ENCODE assay signal across 1 cellular context in genomic region chr11:62841361-62842170, GRCh38.
TF ChIP-seq lines count a peak whose summit lies in the region.

No MANE protein-coding gene starts in this region.

TF ChIP-seq in K562, 482 proteins besides CTCF, POLR2A, EP300 and RAD21 (continued from another document):
- TF ChIP-seq MITF (IDR thresholded peaks at IDR 0.05) (0 out of 2 replicates have a peak, but pooled peaks have one; percentile 66), E2F3 (CRISPR knock-in tag; IDR thresholded peaks at IDR 0.05) (peak; percentile 84), E4F1 (CRISPR knock-in tag; IDR thresholded peaks at IDR 0.05; ENCODE audit: borderline replicate concordance) (peak; percentile 94), RBM22 (IDR thresholded peaks at IDR 0.05; ENCODE audit: low read depth, low read length, poor library complexity, severe bottlenecking) (no peak), TCF7L2 (IDR thresholded peaks at IDR 0.05; ENCODE audit: low read depth, low read length) (peak; percentile 49; the same call in 1 of the 2 replicates), SIN3B (IDR thresholded peaks at IDR 0.05; ENCODE audit: low read depth) (peak; percentile 35; the same call in 1 of the 2 replicates), NKRF (IDR thresholded peaks at IDR 0.05; ENCODE audit: borderline replicate concordance) (peak; percentile 87), SMAD4 (CRISPR knock-in tag; conservative IDR thresholded peaks at IDR 0.05) (no peak; the same call in 1 of the 2 replicates), CHD1 (IDR thresholded peaks at IDR 0.05; ENCODE audit: low read length) (no peak), SRSF7 (optimal IDR thresholded peaks at IDR 0.05; ENCODE audit: low read depth, low read length) (no peak), CREB3 (tag; conservative IDR thresholded peaks at IDR 0.05; ENCODE audit: low read depth) (no peak), E2F1 (CRISPR knock-in tag; IDR thresholded peaks at IDR 0.05) (peak; percentile 92), MED1 (CRISPR knock-in tag; IDR thresholded peaks at IDR 0.05; ENCODE audit: borderline replicate concordance) (peak; percentile 99), ZNF77 (CRISPR knock-in tag; IDR thresholded peaks at IDR 0.05) (peak; percentile 100), CBX2 (IDR thresholded peaks at IDR 0.05; ENCODE audit: insufficient read depth, low read length, poor library complexity, severe bottlenecking) (no peak), ZNF146 (CRISPR knock-in tag; IDR thresholded peaks at IDR 0.05; ENCODE audit: unreplicated experiment) (no peak), MNT (conservative IDR thresholded peaks at IDR 0.05) (peak; percentile 81 to 92), ZNF436 (CRISPR knock-in tag; IDR thresholded peaks at IDR 0.05) (peak; percentile 100), RBM17 (IDR thresholded peaks at IDR 0.05; ENCODE audit: borderline replicate concordance, low read depth, low read length) (no peak), ZNF764 (CRISPR knock-in tag; IDR thresholded peaks at IDR 0.05; ENCODE audit: low read depth) (peak; percentile 98)
